23 cellular contexts compared by ENCODE assay signal in genomic region chr9:89112243-89112642, GRCh38.
DNase-seq lines count a peak whose midpoint lies in the region; TF ChIP-seq lines count a peak whose summit lies in the region.
"Had no signal": no experiment of that assay in that cellular context is flagged by ENCODE, and none has a peak within 500 bp of the region (broad histone marks: within the 10 kb centered on the region; RNA-seq: fewer than 3 reads in every experiment).

No MANE protein-coding gene starts in this region.

- TF ChIP-seq CTCF in dorsolateral prefrontal cortex (IDR thresholded peaks at IDR 0.05 in 54 of 56, conservative IDR thresholded peaks at IDR 0.05 in 2 of 56; ENCODE audit: low read depth in 1 of 56, partially characterized antibody in 56 of 56): no peak

- H3K4me1 ChIP-seq in CD8-positive, alpha-beta memory T cell (ENCODE audit: insufficient read depth, low read length): no peaks in the 10 kb centered on the region
- H3K4me1 ChIP-seq: BE2C, BLaER1 had no signal

- H3K9me3 ChIP-seq in CD8-positive, alpha-beta memory T cell (ENCODE audit: low read length): no peaks in the 10 kb centered on the region
- H3K9me3 ChIP-seq: BE2C, BLaER1 had no signal

- POLR2A ChIA-PET in CD8-positive, alpha-beta memory T cell (lab: Charles Lee): no interaction called here

- no peaks in the 10 kb centered on the region for H3K36me3 ChIP-seq in CD8-positive, alpha-beta memory T cell (ENCODE audit: insufficient read depth, low read length)
- H3K36me3 ChIP-seq: BLaER1 had no signal

- no peak for DNase-seq in dorsolateral prefrontal cortex
- DNase-seq in inferior parietal cortex (ENCODE audit: extremely low spot score): peak; percentile 36
- DNase-seq in superior temporal gyrus (ENCODE audit: extremely low spot score): peak; percentile 54
- DNase-seq in NCI-H2227 (lab: John Stamatoyannopoulos, UW; ENCODE audit: unreplicated experiment): no peak
- DNase-seq in CD8-positive, alpha-beta memory T cell: no peak
- DNase-seq in COLO668 (lab: John Stamatoyannopoulos, UW; ENCODE audit: unreplicated experiment): no peak
- DNase-seq: 8988T; ACHN; BE2C; C1 segment of cervical spinal cord; CD4-positive, alpha-beta memory T cell; CD4-positive, CD25-positive, alpha-beta regulatory T cell; COR-L47; DMS 273 treated with DMSO at 0.1 percent for 48 hours; DMS153; DMS53; DMS79; DND-41; EL; GDM1 had no signal

- peaks cover 0 to 4% (median 2%) of the 10 kb centered on the region in 5 donors for H3K9me3 Mint-ChIP-seq in CD8-positive, alpha-beta memory T cell

- H3K27me3 ChIP-seq in dorsolateral prefrontal cortex: no peaks in the 10 kb centered on the region
- H3K27me3 ChIP-seq in CD8-positive, alpha-beta memory T cell (ENCODE audit: insufficient read depth, low read length, poor library complexity, severe bottlenecking): no peaks in the 10 kb centered on the region
- H3K27me3 ChIP-seq: BE2C, BLaER1 had no signal

- H3K27ac ChIP-seq in dorsolateral prefrontal cortex: peak overlapping the region in 35 of 59 donors; percentile 2 to 79 (median 49)
- H3K27ac ChIP-seq in CD8-positive, alpha-beta memory T cell (ENCODE audit: low read depth, low read length): no peak overlapping the region
- H3K27ac ChIP-seq: BLaER1 had no signal

- H3K4me3 ChIP-seq in dorsolateral prefrontal cortex: no peak overlapping the region
- H3K4me3 ChIP-seq in CD8-positive, alpha-beta memory T cell (ENCODE audit: low read length): no peak overlapping the region
- H3K4me3 ChIP-seq: BLaER1, GM12878 had no signal

- no peak overlapping the region for H3K27ac Mint-ChIP-seq in CD8-positive, alpha-beta memory T cell
- H3K27ac Mint-ChIP-seq: CD14-positive monocyte; CD4-positive, alpha-beta memory T cell; CD4-positive, CD25-positive, alpha-beta regulatory T cell had no signal

- no peaks in the 10 kb centered on the region for H3K4me1 Mint-ChIP-seq in CD8-positive, alpha-beta memory T cell
- H3K4me1 Mint-ChIP-seq: CD14-positive monocyte; CD4-positive, alpha-beta memory T cell; CD4-positive, CD25-positive, alpha-beta regulatory T cell had no signal

- H3K36me3 Mint-ChIP-seq in CD8-positive, alpha-beta memory T cell: no peaks in the 10 kb centered on the region
- H3K36me3 Mint-ChIP-seq: CD14-positive monocyte; CD4-positive, alpha-beta memory T cell; CD4-positive, CD25-positive, alpha-beta regulatory T cell had no signal

- intact Hi-C loops in dorsolateral prefrontal cortex (cut with DNase I): no loop called here

- H3K27me3 Mint-ChIP-seq in CD8-positive, alpha-beta memory T cell: peaks cover 9 to 26% of the 10 kb centered on the region in 2 donors

- no peak overlapping the region for H3K4me3 Mint-ChIP-seq in CD8-positive, alpha-beta memory T cell
- H3K4me3 Mint-ChIP-seq: CD14-positive monocyte; CD4-positive, alpha-beta memory T cell; CD4-positive, CD25-positive, alpha-beta regulatory T cell had no signal

- CTCF ChIA-PET in CD8-positive, alpha-beta memory T cell (lab: Charles Lee): no interaction called here

Comparison
In these comparisons a context has a peak if more than half of its experiments do, and no peak if none do; other contexts are left out.
1. DNase-seq: peak in inferior parietal cortex (single experiment) and superior temporal gyrus (single experiment); none in dorsolateral prefrontal cortex (0 of 10), NCI-H2227 (single experiment), CD8-positive, alpha-beta memory T cell (0 of 5) and COLO668 (single experiment).